Comparison of ENCODE assay signal across 9 cellular contexts in genomic region chr2:64212346-64212745, GRCh38.
DNase-seq lines count a peak whose midpoint lies in the region; ATAC-seq and TF ChIP-seq lines count a peak whose summit lies in the region.
"Had no signal": no experiment of that assay in that cellular context is flagged by ENCODE, and none has a peak within 500 bp of the region (broad histone marks: within the 10 kb centered on the region; RNA-seq: fewer than 3 reads in every experiment).

No MANE protein-coding gene starts in this region.

- POLR2A ChIA-PET in CD8-positive, alpha-beta memory T cell (lab: Charles Lee): no interaction called here

- CTCF ChIA-PET in CD8-positive, alpha-beta memory T cell (lab: Charles Lee): no interaction called here

- H3K36me3 Mint-ChIP-seq in CD8-positive, alpha-beta memory T cell: peaks cover 0 to 3% (median 0%) of the 10 kb centered on the region in 3 donors
- H3K36me3 Mint-ChIP-seq in mesothelial cell of epicardium: no peaks in the 10 kb centered on the region
- H3K36me3 Mint-ChIP-seq: brain had no signal

- DNase-seq in CD8-positive, alpha-beta memory T cell: peak in 2 of 5 donors; percentile 20 to 24
- DNase-seq in M059J (ENCODE audit: low read depth): peak; percentile 84
- peak; percentile 66 for DNase-seq in adipocyte (ENCODE audit: low read depth)
- no peak for DNase-seq in mesothelial cell of epicardium (ENCODE audit: low spot score in 2 of 2, unreplicated experiment in 2 of 2)
- DNase-seq in NCI-H2029 treated with DMSO at 0.1 percent for 48 hours (lab: John Stamatoyannopoulos, UW): no peak
- DNase-seq in vagina (ENCODE audit: extremely low spot score in 2 of 2): no peak
- no peak for DNase-seq in NCI-H1092 (lab: John Stamatoyannopoulos, UW)

- H3K36me3 ChIP-seq in CD8-positive, alpha-beta memory T cell (ENCODE audit: insufficient read depth, low read length): no peaks in the 10 kb centered on the region
- H3K36me3 ChIP-seq in adipocyte (ENCODE audit: control insufficient read depth, insufficient read depth, low read length, severe bottlenecking) (no peaks in the 10 kb centered on the region), vagina (no peaks in the 10 kb centered on the region)

- H3K27ac ChIP-seq in CD8-positive, alpha-beta memory T cell (ENCODE audit: low read depth, low read length): peak overlapping the region; percentile 53
- H3K27ac ChIP-seq in vagina: no peak overlapping the region

- H3K9me3 Mint-ChIP-seq in CD8-positive, alpha-beta memory T cell: no peaks in the 10 kb centered on the region
- no peaks in the 10 kb centered on the region for H3K9me3 Mint-ChIP-seq in mesothelial cell of epicardium
- H3K9me3 Mint-ChIP-seq: brain had no signal

- peak overlapping the region in 2 of 8 donors; percentile 1 to 9 for H3K27ac Mint-ChIP-seq in CD8-positive, alpha-beta memory T cell
- H3K27ac Mint-ChIP-seq in mesothelial cell of epicardium: peak overlapping the region; percentile 37

- TF ChIP-seq POLR2A in vagina (IDR thresholded peaks at IDR 0.05): no peak

- no peak for ATAC-seq in HG03521 (IDR thresholded peaks at IDR 0.05; ENCODE audit: unreplicated experiment)

- intact Hi-C loops in vagina (cut with DNase I): no loop called here

- no peaks in the 10 kb centered on the region for H3K27me3 ChIP-seq in CD8-positive, alpha-beta memory T cell (ENCODE audit: insufficient read depth, low read length, poor library complexity, severe bottlenecking)
- H3K27me3 ChIP-seq in adipocyte (replicated peaks; ENCODE audit: control insufficient read depth, insufficient read depth, low read length) (no peaks in the 10 kb centered on the region), vagina (no peaks in the 10 kb centered on the region)

- H3K9me3 ChIP-seq in CD8-positive, alpha-beta memory T cell (ENCODE audit: low read length): no peaks in the 10 kb centered on the region
- H3K9me3 ChIP-seq in adipocyte (ENCODE audit: control insufficient read depth, low read length): no peaks in the 10 kb centered on the region
- no peaks in the 10 kb centered on the region for H3K9me3 ChIP-seq in vagina

- no peak overlapping the region for H3K4me3 ChIP-seq in CD8-positive, alpha-beta memory T cell (ENCODE audit: low read length)
- no peak overlapping the region for H3K4me3 ChIP-seq in adipocyte (ENCODE audit: low read length)
- H3K4me3 ChIP-seq in vagina: no peak overlapping the region

- peaks cover 28 to 45% (median 37%) of the 10 kb centered on the region in 3 donors for H3K4me1 Mint-ChIP-seq in CD8-positive, alpha-beta memory T cell
- H3K4me1 Mint-ChIP-seq in mesothelial cell of epicardium: peaks cover 41% of the 10 kb centered on the region

- H3K4me3 Mint-ChIP-seq in CD8-positive, alpha-beta memory T cell: no peak overlapping the region
- H3K4me3 Mint-ChIP-seq in mesothelial cell of epicardium: no peak overlapping the region
- H3K4me3 Mint-ChIP-seq: brain had no signal

- TF ChIP-seq CTCF in mesothelial cell of epicardium (IDR thresholded peaks at IDR 0.05; ENCODE audit: unreplicated experiment) (no peak), vagina (IDR thresholded peaks at IDR 0.05) (no peak)

- no peak overlapping the region for H3K9ac ChIP-seq in adipocyte (ENCODE audit: low read length)

- no peaks in the 10 kb centered on the region for H3K27me3 Mint-ChIP-seq in CD8-positive, alpha-beta memory T cell
- no peaks in the 10 kb centered on the region for H3K27me3 Mint-ChIP-seq in mesothelial cell of epicardium (ENCODE audit: low read depth)

- peaks cover 35% of the 10 kb centered on the region for H3K4me1 ChIP-seq in CD8-positive, alpha-beta memory T cell (ENCODE audit: insufficient read depth, low read length)
- peaks cover 8% of the 10 kb centered on the region for H3K4me1 ChIP-seq in adipocyte (ENCODE audit: control insufficient read depth, insufficient read depth, low read length)
- H3K4me1 ChIP-seq in vagina: peaks cover 18% of the 10 kb centered on the region

Comparison
In these comparisons a context has a peak if more than half of its experiments do, and no peak if none do; other contexts are left out.
1. DNase-seq: peak in M059J (single experiment) and adipocyte (single experiment); none in mesothelial cell of epicardium (0 of 2), NCI-H2029 treated with DMSO at 0.1 percent for 48 hours (single experiment), vagina (0 of 2) and NCI-H1092 (single experiment).